In genomic region chr13:19587635-19588300, GRCh38 we compare ENCODE assay signal across 8 cellular contexts. TPM values are rescaled to one million over a fixed set of nuclear protein-coding genes. Genes with fewer than 3 reads are reported as not detected.
DNase-seq lines count a peak whose midpoint lies in the region; ATAC-seq and TF ChIP-seq lines count a peak whose summit lies in the region.

No MANE protein-coding gene starts in this region.

- TF ChIP-seq CTCF in kidney epithelial cell (IDR thresholded peaks at IDR 0.05; ENCODE audit: insufficient read depth, low read length, poor library complexity, severe bottlenecking) = peak; percentile 43

- no peak overlapping the region for H3K4me3 ChIP-seq in kidney epithelial cell (ENCODE audit: low read depth, low read length)

- H3K36me3 ChIP-seq in kidney epithelial cell (ENCODE audit: control insufficient read depth, insufficient read depth, low read length) = no peaks in the 10 kb centered on the region

- ATAC-seq in GM18909 (IDR thresholded peaks at IDR 0.05; ENCODE audit: poor library complexity, unreplicated experiment) (peak; percentile 76), HG03064 (IDR thresholded peaks at IDR 0.05; ENCODE audit: low read depth, unreplicated experiment) (peak; percentile 73)

- DNase-seq in DMS53 (lab: John Stamatoyannopoulos, UW) (peak; percentile 82), NCI-H748 treated with DMSO at 0.1 percent for 48 hours (lab: John Stamatoyannopoulos, UW) (peak; percentile 48), amniotic epithelial cell (ENCODE audit: low read depth) (peak; percentile 69), kidney epithelial cell (ENCODE audit: low read depth) (no peak), GM19238 (ENCODE audit: insufficient read length, low spot score) (no peak), activated gamma-delta T cell treated with Interleukin-2 at 50 U/mL for 16 hours (no peak)

- no peaks in the 10 kb centered on the region for H3K27me3 ChIP-seq in kidney epithelial cell (ENCODE audit: control insufficient read depth, insufficient read depth, low read length)

RNA-seq across cellular contexts. Expression of gene TPTE2, which starts 26.4 kb away (rescaled TPM):
- 0.29 TPM in 1 of 2 replicates, not detected in the other for total RNA-seq in kidney epithelial cell

RNA-seq across cellular contexts. Expression of gene MPHOSPH8, which starts 45.7 kb away (rescaled TPM):
- 12.7 and 16.8 TPM in 2 replicates for total RNA-seq in kidney epithelial cell

Comparison
In these comparisons a context has a peak if more than half of its experiments do, and no peak if none do; other contexts are left out.
1. DNase-seq: peak in DMS53 (single experiment), NCI-H748 treated with DMSO at 0.1 percent for 48 hours (single experiment) and amniotic epithelial cell (single experiment); none in kidney epithelial cell (single experiment), GM19238 (single experiment) and activated gamma-delta T cell treated with Interleukin-2 at 50 U/mL for 16 hours (single experiment).